Comparison of ENCODE assay signal across 16 cellular contexts in genomic region chr10:6567894-6568293, GRCh38.
"Had no signal": no experiment of that assay in that cellular context is flagged by ENCODE, and none has a peak within 500 bp of the region (broad histone marks: within the 10 kb centered on the region; RNA-seq: fewer than 3 reads in every experiment).

No MANE protein-coding gene starts in this region.

- H3K4me1 ChIP-seq: right lobe of liver had no signal

- H3K27ac Mint-ChIP-seq: progenitor cell of endocrine pancreas; T-helper 2 cell treated with Interferon-gamma antibody and Interleukin-4, amounts not matched to agents 5 μg/mL and 100 μg/mL, for 36 hours had no signal

- H3K4me3 Mint-ChIP-seq: T-helper 2 cell treated with Interferon-gamma antibody and Interleukin-4, amounts not matched to agents 5 μg/mL and 100 μg/mL, for 36 hours had no signal

- H3K4me3 ChIP-seq: right lobe of liver, spleen, upper lobe of right lung had no signal

- H3K36me3 ChIP-seq: neutrophil, right lobe of liver, spleen, upper lobe of right lung had no signal

- H3K27me3 ChIP-seq: neutrophil, right lobe of liver, upper lobe of right lung had no signal

- H3K27ac ChIP-seq: neutrophil, right lobe of liver, spleen, upper lobe of right lung had no signal

- H3K9me3 ChIP-seq: neutrophil, right lobe of liver, spleen, upper lobe of right lung had no signal

- DNase-seq: activated CD4-positive, alpha-beta T cell treated with anti-CD3 and anti-CD28 coated beads, Interleukin-2, amount 50 U/mL, for 48 hours; activated CD8-positive, alpha-beta memory T cell treated with anti-CD3 and anti-CD28 coated beads, Interleukin-2, amount 50 U/mL, for 48 hours; activated effector memory CD4-positive, alpha-beta T cell treated with anti-CD3 and anti-CD28 coated beads, Interleukin-2, amount 50 U/mL, for 16 hours; caudate nucleus; cortex of kidney; effector CD8-positive, alpha-beta T cell; right lobe of liver; SIG-M5; spleen; stimulated activated CD4-positive, alpha-beta T cell treated with anti-CD3 and anti-CD28 coated beads, Interleukin-2, amount 100 ng/mL, for 24 hours; stimulated activated naive CD4-positive, alpha-beta T cell treated with Interleukin-2 at 50 U/mL for 16 hours; upper lobe of right lung had no signal

- ATAC-seq: activated CD4-positive, CD25-positive, alpha-beta regulatory T cell treated with anti-CD3 and anti-CD28 coated beads, Interleukin-2, amount 50 U/mL, for 24 hours; right lobe of liver; upper lobe of right lung had no signal

- H3K9me3 Mint-ChIP-seq: T-helper 2 cell treated with Interferon-gamma antibody and Interleukin-4, amounts not matched to agents 5 μg/mL and 100 μg/mL, for 36 hours had no signal
